Comparison of ENCODE assay signal across 1 cellular context in genomic region chr19:41959056-41960053, GRCh38.
A peak's percentile ranks its signal among the peaks of the same experiment; 100 is the strongest.
TF ChIP-seq lines count a peak whose summit lies in the region.

RABAC1 (minus strand) TSS chr19:41959321; CDS start chr19:41959292, 29 bp downstream.

TF ChIP-seq in HepG2, 621 proteins besides CTCF, POLR2A, EP300 and RAD21 (continued from another document and continues in another):
- TF ChIP-seq ZNF318 (CRISPR knock-in tag; IDR thresholded peaks at IDR 0.05) = no peak
- TF ChIP-seq GATAD2A (CRISPR knock-in tag; IDR thresholded peaks at IDR 0.05) = no peak
- no peak for TF ChIP-seq IRX3 (CRISPR knock-in tag; IDR thresholded peaks at IDR 0.05; ENCODE audit: borderline replicate concordance, low read depth)
- no peak; the same call in 1 of the 2 replicates for TF ChIP-seq THRA (CRISPR knock-in tag; IDR thresholded peaks at IDR 0.05; ENCODE audit: borderline replicate concordance)
- no peak for TF ChIP-seq ZNF552 (CRISPR knock-in tag; IDR thresholded peaks at IDR 0.05; ENCODE audit: borderline replicate concordance)
- no peak; the same call in 1 of the 2 replicates for TF ChIP-seq KLF6 (CRISPR knock-in tag; IDR thresholded peaks at IDR 0.05)
- TF ChIP-seq ZNF337 (CRISPR knock-in tag; IDR thresholded peaks at IDR 0.05; ENCODE audit: borderline replicate concordance, low read depth) = no peak
- TF ChIP-seq ATF6 (CRISPR knock-in tag; conservative IDR thresholded peaks at IDR 0.05) = no peak
- TF ChIP-seq ZNF441 (CRISPR knock-in tag; IDR thresholded peaks at IDR 0.05; ENCODE audit: borderline replicate concordance) = no peak
- no peak for TF ChIP-seq GRHL1 (CRISPR knock-in tag; conservative IDR thresholded peaks at IDR 0.05)
- no peak for TF ChIP-seq ZNF383 (CRISPR knock-in tag; IDR thresholded peaks at IDR 0.05; ENCODE audit: borderline replicate concordance)
- 0 out of 2 replicates have a peak, but pooled peaks have one; percentile 12 for TF ChIP-seq ZNF225 (CRISPR knock-in tag; IDR thresholded peaks at IDR 0.05)
- TF ChIP-seq TEAD3 (CRISPR knock-in tag; optimal IDR thresholded peaks at IDR 0.05; ENCODE audit: borderline replicate concordance) = peak; percentile 41
- no peak for TF ChIP-seq ZNF615 (CRISPR knock-in tag; IDR thresholded peaks at IDR 0.05; ENCODE audit: borderline replicate concordance)
- no peak for TF ChIP-seq KIAA2018 (CRISPR knock-in tag; IDR thresholded peaks at IDR 0.05; ENCODE audit: borderline replicate concordance)
- no peak for TF ChIP-seq ZFP36 (IDR thresholded peaks at IDR 0.05; ENCODE audit: borderline replicate concordance, low read depth, low read length, partially characterized antibody)
- TF ChIP-seq ZNF124 (CRISPR knock-in tag; IDR thresholded peaks at IDR 0.05) = no peak
- TF ChIP-seq SSRP1 (CRISPR knock-in tag; IDR thresholded peaks at IDR 0.05) = no peak
- TF ChIP-seq HMGXB4 (CRISPR knock-in tag; IDR thresholded peaks at IDR 0.05; ENCODE audit: borderline replicate concordance in 1 of 2, low read depth in 1 of 2) = peak in 1 of 2 experiments; percentile 19; a peak in 2 of 4 replicates
- TF ChIP-seq MEIS1 (CRISPR knock-in tag; IDR thresholded peaks at IDR 0.05; ENCODE audit: borderline replicate concordance) = no peak; the same call in 1 of the 2 replicates
- TF ChIP-seq ZNF704 (CRISPR knock-in tag; IDR thresholded peaks at IDR 0.05; ENCODE audit: borderline replicate concordance) = no peak
